ENCODE assay signal across 21 cellular contexts in the genomic region with DNA sequence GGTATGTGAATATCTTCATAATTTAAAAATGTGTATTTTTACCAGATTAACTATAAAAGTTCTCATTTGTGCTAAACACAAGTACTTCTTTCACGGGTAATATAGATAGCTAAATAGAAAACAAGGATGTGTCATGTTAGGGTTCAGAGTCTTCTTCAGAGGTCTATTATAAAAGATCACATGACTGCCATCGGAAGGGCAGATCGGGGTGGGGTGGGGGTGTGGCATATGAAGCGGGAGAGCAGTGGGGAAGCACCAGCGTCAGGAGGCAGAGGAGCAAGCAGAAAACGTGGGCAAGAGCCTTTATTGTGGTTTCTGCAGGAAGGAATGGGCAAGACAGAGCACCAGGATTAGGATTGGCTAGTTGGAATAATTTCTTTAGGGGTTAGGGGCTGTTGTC.
"Had no signal": no experiment of that assay in that cellular context is flagged by ENCODE, and none has a peak within 500 bp of the region (broad histone marks: within the 10 kb centered on the region; RNA-seq: fewer than 3 reads in every experiment).

No MANE protein-coding gene starts in this region.

- H3K36me3 Mint-ChIP-seq: activated CD8-positive, alpha-beta memory T cell treated with anti-CD3 and anti-CD28 coated beads, Interleukin-2, amount 10 ng/mL, durations not matched to agents 7 days and 5 days; memory B cell; naive thymus-derived CD8-positive, alpha-beta T cell had no signal

- H3K9me3 ChIP-seq: breast epithelium, left ventricle myocardium inferior, tibial nerve had no signal

- H3K4me1 ChIP-seq: breast epithelium had no signal

- H3K27me3 ChIP-seq: breast epithelium, dorsolateral prefrontal cortex, tibial nerve had no signal

- H3K27me3 Mint-ChIP-seq: activated naive CD8-positive, alpha-beta T cell treated with anti-CD3 and anti-CD28 coated beads, Interleukin-2, amount 50 U/mL, for 24 hours; memory B cell had no signal

- H3K4me3 Mint-ChIP-seq: activated CD8-positive, alpha-beta memory T cell treated with anti-CD3 and anti-CD28 coated beads, Interleukin-2, amount 10 ng/mL, durations not matched to agents 7 days and 5 days; activated naive CD4-positive, alpha-beta T cell treated with anti-CD3 and anti-CD28 coated beads for 36 hours; activated naive CD8-positive, alpha-beta T cell treated with anti-CD3 and anti-CD28 coated beads, Interleukin-2, amount 50 U/mL, for 24 hours; memory B cell; naive thymus-derived CD8-positive, alpha-beta T cell had no signal

- H3K4me3 ChIP-seq: breast epithelium, dorsolateral prefrontal cortex, left ventricle myocardium inferior, tibial nerve had no signal

- H3K4me1 Mint-ChIP-seq: activated CD8-positive, alpha-beta memory T cell treated with anti-CD3 and anti-CD28 coated beads, Interleukin-2, amount 10 ng/mL, durations not matched to agents 7 days and 5 days; activated naive CD8-positive, alpha-beta T cell treated with anti-CD3 and anti-CD28 coated beads, Interleukin-2, amount 50 U/mL, for 24 hours; memory B cell; naive thymus-derived CD8-positive, alpha-beta T cell had no signal

- H3K27ac Mint-ChIP-seq: activated CD8-positive, alpha-beta memory T cell treated with anti-CD3 and anti-CD28 coated beads, Interleukin-2, amount 10 ng/mL, durations not matched to agents 7 days and 5 days; activated naive CD4-positive, alpha-beta T cell treated with anti-CD3 and anti-CD28 coated beads for 36 hours; activated naive CD8-positive, alpha-beta T cell treated with anti-CD3 and anti-CD28 coated beads, Interleukin-2, amount 50 U/mL, for 24 hours; activated T-helper 2 cell treated with anti-CD3 and anti-CD28 coated beads, Interferon-gamma antibody, Interleukin-2, Interleukin-4, amounts not matched to agents 10 μg/mL and 5 μg/mL and 100 μg/mL, durations not matched to agents 14 hours and 24 hours and 36 hours; memory B cell; naive thymus-derived CD8-positive, alpha-beta T cell had no signal

- H3K27ac ChIP-seq: breast epithelium, tibial nerve, VCaP had no signal

- DNase-seq: activated CD4-positive, alpha-beta T cell treated with anti-CD3 and anti-CD28 coated beads, Interleukin-2, amount 50 U/mL, for 48 hours; activated CD8-positive, alpha-beta memory T cell treated with anti-CD3 and anti-CD28 coated beads, Interleukin-2, amount 10 ng/mL, durations not matched to agents 7 days and 5 days; activated naive CD4-positive, alpha-beta T cell treated with anti-CD3 and anti-CD28 coated beads for 36 hours; activated naive CD8-positive, alpha-beta T cell treated with anti-CD3 and anti-CD28 coated beads, Interleukin-2, amount 50 U/mL, for 24 hours; activated T-cell treated with anti-CD3 and anti-CD28 coated beads, Interleukin-2, amount 50 U/mL, for 1 hour; aorta; dorsolateral prefrontal cortex; erythroblast; hippocampal formation; kidney; left ventricle myocardium inferior; naive thymus-derived CD8-positive, alpha-beta T cell; stimulated activated CD4-positive, alpha-beta T cell treated with anti-CD3 and anti-CD28 coated beads, Interleukin-15, amount 100 ng/mL, for 24 hours; stimulated activated CD4-positive, alpha-beta T cell treated with anti-CD3 and anti-CD28 coated beads, Interleukin-4, amount 100 ng/mL, for 24 hours; stimulated activated naive CD4-positive, alpha-beta T cell; substantia nigra had no signal

- H3K9me3 Mint-ChIP-seq: activated naive CD4-positive, alpha-beta T cell treated with anti-CD3 and anti-CD28 coated beads for 36 hours; activated naive CD8-positive, alpha-beta T cell treated with anti-CD3 and anti-CD28 coated beads, Interleukin-2, amount 50 U/mL, for 24 hours; activated T-helper 2 cell treated with anti-CD3 and anti-CD28 coated beads, Interferon-gamma antibody, Interleukin-2, Interleukin-4, amounts not matched to agents 10 μg/mL and 5 μg/mL and 100 μg/mL, durations not matched to agents 14 hours and 24 hours and 36 hours; memory B cell; naive thymus-derived CD8-positive, alpha-beta T cell had no signal

- H3K36me3 ChIP-seq: breast epithelium had no signal

- ATAC-seq: activated CD8-positive, alpha-beta memory T cell treated with anti-CD3 and anti-CD28 coated beads, Interleukin-2, amount 10 ng/mL, durations not matched to agents 7 days and 5 days; activated naive CD8-positive, alpha-beta T cell treated with anti-CD3 and anti-CD28 coated beads, Interleukin-2, amount 50 U/mL, for 24 hours; naive thymus-derived CD8-positive, alpha-beta T cell had no signal
